In the genomic region with DNA sequence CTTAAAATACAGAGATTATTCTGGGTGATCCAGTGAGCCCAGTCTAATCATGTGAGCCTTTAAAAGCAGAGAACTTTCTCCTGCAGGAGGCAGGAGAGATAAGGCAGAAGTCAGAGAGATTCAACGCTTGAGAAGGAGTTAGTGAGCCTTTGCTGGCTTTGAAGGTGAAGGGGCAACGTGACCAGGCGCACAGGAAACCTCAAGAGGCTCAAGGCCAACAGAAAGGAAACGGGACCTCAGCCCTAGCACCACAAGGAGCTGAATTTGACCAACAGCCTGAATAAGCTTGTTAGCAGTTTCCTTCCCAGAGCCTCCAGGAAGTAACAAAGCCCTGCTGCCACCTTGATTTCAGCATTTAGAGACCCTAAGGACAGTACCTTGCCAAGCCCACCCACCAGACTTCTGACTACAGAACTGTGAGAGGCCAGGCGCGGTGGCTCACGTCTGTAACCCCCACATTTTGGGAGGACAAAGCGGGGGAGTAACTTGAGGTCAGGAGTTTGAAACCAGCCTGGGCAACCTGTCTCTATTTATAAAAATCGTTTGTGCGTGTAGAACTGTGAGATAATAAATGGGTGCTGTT, we compare ENCODE assay signal across 8 cellular contexts.
DNase-seq lines count a peak whose midpoint lies in the region; ATAC-seq, FAIRE-seq and TF ChIP-seq lines count a peak whose summit lies in the region.

No MANE protein-coding gene starts in this region.

- FAIRE-seq in HTR-8/SVneo (lab: Jason Lieb, UNC): no peak

- H3K27me3 ChIP-seq in Karpas-422 (ENCODE audit: low read length): no peaks in the 10 kb centered on the region

- H3K4me3 ChIP-seq in Karpas-422 (ENCODE audit: low read length): 0 out of 2 replicates have a peak overlapping the region, but pooled peaks have one; percentile 2
- no peak overlapping the region for H3K4me3 ChIP-seq in astrocyte of the cerebellum (ENCODE audit: low read depth, low read length)

- peak overlapping the region; percentile 50 for H3K27ac ChIP-seq in Karpas-422 (ENCODE audit: low read length)

- TF ChIP-seq POLR2A in GM15510 (IDR thresholded peaks at IDR 0.05; ENCODE audit: borderline replicate concordance, extremely low read depth, insufficient read length): peak; percentile 32

- in situ Hi-C loops in astrocyte of the cerebellum (cut with HindIII; ENCODE audit: low sequenced_read_pairs): loop anchor here (10.0 kb wide), 1 partner anchor 94 kb away; no protein-coding TSS in a partner anchor

- H3K9me3 ChIP-seq in Karpas-422 (ENCODE audit: low read length): no peaks in the 10 kb centered on the region

- peak; percentile 78 for DNase-seq in Karpas-422
- DNase-seq in astrocyte of the cerebellum (ENCODE audit: low read depth): no peak
- DNase-seq in myocyte (ENCODE audit: low read depth): peak; percentile 16
- DNase-seq in HTR-8/SVneo (ENCODE audit: insufficient read length, low spot score): no peak
- DNase-seq in NCI-H2171 treated with DMSO at 0.1 percent for 48 hours (lab: John Stamatoyannopoulos, UW): no peak
- no peak for DNase-seq in dedifferentiated amniotic fluid mesenchymal stem cell (ENCODE audit: extremely low spot score)

- H3K36me3 ChIP-seq in Karpas-422 (ENCODE audit: insufficient read depth, low read length): no peaks in the 10 kb centered on the region

- H3K4me2 ChIP-seq in Karpas-422 (ENCODE audit: low read depth, low read length, poor library complexity, severe bottlenecking): peak overlapping the region; percentile 28

- no peaks in the 10 kb centered on the region for H3K9me2 ChIP-seq in Karpas-422 (replicated peaks; ENCODE audit: insufficient read depth, low read length)

- ATAC-seq in GM21717 (IDR thresholded peaks at IDR 0.05; ENCODE audit: unreplicated experiment): peak; percentile 69

- H2AFZ ChIP-seq in Karpas-422 (ENCODE audit: low read length): peak overlapping the region; percentile 63

- no peaks in the 10 kb centered on the region for H3K79me2 ChIP-seq in Karpas-422 (ENCODE audit: low read length)

- peak overlapping the region; percentile 25; the same call in 1 of the 2 replicates for H3K9ac ChIP-seq in Karpas-422 (ENCODE audit: low read length)

- TF ChIP-seq CTCF in astrocyte of the cerebellum (IDR thresholded peaks at IDR 0.05; ENCODE audit: low read depth, low read length, missing control alignments): peak; percentile 37

- no peaks in the 10 kb centered on the region for H4K20me1 ChIP-seq in Karpas-422 (ENCODE audit: insufficient read depth, low read depth, low read length)

- peaks cover 32% of the 10 kb centered on the region for H3K4me1 ChIP-seq in Karpas-422 (ENCODE audit: low read length)

Comparison
In these comparisons a context has a peak if more than half of its experiments do, and no peak if none do; other contexts are left out.
1. DNase-seq: peak in Karpas-422 (single experiment) and myocyte (single experiment); none in astrocyte of the cerebellum (single experiment), HTR-8/SVneo (single experiment), NCI-H2171 treated with DMSO at 0.1 percent for 48 hours (single experiment) and dedifferentiated amniotic fluid mesenchymal stem cell (single experiment).